1 cellular context compared by ENCODE assay signal in the genomic region with DNA sequence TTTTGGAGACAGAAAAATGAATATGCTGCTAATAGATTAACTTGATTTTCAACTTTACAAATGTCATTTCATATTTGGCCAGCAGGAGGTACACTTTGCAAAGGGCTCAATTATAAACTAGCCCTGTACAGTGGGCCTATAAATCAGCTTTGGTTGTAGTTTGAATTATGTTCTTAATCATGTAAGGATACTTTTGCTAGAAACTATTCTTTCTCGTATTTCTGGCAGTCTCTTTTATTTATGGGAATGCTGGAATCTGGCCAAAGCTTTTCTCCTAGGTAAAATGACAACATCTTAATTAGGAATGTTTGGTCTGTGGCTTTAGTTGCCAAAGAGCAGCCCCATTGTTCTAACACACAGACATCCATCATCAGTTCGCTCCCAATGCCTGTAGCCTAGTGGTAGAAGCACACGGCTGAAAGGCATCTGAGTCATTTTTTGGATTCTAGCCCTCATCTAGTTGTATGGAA.
TF ChIP-seq lines count a peak whose summit lies in the region.

No MANE protein-coding gene starts in this region.

TF ChIP-seq in GM23338, 12 proteins besides CTCF, POLR2A, EP300 and RAD21 (continued from another document):
- TF ChIP-seq, protein P1, sequence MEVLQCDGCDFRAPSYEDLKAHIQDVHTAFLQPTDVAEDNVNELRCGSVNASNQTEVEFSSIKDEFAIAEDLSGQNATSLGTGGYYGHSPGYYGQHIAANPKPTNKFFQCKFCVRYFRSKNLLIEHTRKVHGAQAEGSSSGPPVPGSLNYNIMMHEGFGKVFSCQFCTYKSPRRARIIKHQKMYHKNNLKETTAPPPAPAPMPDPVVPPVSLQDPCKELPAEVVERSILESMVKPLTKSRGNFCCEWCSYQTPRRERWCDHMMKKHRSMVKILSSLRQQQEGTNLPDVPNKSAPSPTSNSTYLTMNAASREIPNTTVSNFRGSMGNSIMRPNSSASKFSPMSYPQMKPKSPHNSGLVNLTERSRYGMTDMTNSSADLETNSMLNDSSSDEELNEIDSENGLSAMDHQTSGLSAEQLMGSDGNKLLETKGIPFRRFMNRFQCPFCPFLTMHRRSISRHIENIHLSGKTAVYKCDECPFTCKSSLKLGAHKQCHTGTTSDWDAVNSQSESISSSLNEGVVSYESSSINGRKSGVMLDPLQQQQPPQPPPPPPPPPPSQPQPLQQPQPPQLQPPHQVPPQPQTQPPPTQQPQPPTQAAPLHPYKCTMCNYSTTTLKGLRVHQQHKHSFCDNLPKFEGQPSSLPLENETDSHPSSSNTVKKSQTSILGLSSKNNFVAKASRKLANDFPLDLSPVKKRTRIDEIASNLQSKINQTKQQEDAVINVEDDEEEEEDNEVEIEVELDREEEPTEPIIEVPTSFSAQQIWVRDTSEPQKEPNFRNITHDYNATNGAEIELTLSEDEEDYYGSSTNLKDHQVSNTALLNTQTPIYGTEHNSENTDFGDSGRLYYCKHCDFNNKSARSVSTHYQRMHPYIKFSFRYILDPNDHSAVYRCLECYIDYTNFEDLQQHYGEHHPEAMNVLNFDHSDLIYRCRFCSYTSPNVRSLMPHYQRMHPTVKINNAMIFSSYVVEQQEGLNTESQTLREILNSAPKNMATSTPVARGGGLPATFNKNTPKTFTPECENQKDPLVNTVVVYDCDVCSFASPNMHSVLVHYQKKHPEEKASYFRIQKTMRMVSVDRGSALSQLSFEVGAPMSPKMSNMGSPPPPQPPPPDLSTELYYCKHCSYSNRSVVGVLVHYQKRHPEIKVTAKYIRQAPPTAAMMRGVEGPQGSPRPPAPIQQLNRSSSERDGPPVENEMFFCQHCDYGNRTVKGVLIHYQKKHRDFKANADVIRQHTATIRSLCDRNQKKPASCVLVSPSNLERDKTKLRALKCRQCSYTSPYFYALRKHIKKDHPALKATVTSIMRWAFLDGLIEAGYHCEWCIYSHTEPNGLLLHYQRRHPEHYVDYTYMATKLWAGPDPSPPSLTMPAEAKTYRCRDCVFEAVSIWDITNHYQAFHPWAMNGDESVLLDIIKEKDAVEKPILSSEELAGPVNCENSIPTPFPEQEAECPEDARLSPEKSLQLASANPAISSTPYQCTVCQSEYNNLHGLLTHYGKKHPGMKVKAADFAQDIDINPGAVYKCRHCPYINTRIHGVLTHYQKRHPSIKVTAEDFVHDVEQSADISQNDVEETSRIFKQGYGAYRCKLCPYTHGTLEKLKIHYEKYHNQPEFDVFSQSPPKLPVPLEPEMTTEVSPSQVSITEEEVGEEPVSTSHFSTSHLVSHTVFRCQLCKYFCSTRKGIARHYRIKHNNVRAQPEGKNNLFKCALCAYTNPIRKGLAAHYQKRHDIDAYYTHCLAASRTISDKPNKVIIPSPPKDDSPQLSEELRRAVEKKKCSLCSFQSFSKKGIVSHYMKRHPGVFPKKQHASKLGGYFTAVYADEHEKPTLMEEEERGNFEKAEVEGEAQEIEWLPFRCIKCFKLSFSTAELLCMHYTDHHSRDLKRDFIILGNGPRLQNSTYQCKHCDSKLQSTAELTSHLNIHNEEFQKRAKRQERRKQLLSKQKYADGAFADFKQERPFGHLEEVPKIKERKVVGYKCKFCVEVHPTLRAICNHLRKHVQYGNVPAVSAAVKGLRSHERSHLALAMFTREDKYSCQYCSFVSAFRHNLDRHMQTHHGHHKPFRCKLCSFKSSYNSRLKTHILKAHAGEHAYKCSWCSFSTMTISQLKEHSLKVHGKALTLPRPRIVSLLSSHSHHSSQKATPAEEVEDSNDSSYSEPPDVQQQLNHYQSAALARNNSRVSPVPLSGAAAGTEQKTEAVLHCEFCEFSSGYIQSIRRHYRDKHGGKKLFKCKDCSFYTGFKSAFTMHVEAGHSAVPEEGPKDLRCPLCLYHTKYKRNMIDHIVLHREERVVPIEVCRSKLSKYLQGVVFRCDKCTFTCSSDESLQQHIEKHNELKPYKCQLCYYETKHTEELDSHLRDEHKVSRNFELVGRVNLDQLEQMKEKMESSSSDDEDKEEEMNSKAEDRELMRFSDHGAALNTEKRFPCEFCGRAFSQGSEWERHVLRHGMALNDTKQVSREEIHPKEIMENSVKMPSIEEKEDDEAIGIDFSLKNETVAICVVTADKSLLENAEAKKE (CRISPR knock-in tag; IDR thresholded peaks at IDR 0.05) = no peak
- no peak for TF ChIP-seq NANOG (IDR thresholded peaks at IDR 0.05; ENCODE audit: borderline replicate concordance)
